27 cellular contexts compared by ENCODE assay signal in genomic region chr21:28496517-28496916, GRCh38.
"Had no signal": no experiment of that assay in that cellular context is flagged by ENCODE, and none has a peak within 500 bp of the region (broad histone marks: within the 10 kb centered on the region; RNA-seq: fewer than 3 reads in every experiment).

No MANE protein-coding gene starts in this region.

- DNase-seq: activated B cell treated with CpG ODN at 0.5 μM for 24 hours; activated CD4-positive, alpha-beta memory T cell treated with anti-CD3 and anti-CD28 coated beads, Interleukin-2, amount 10 ng/mL, durations not matched to agents 7 days and 5 days; activated CD4-positive, alpha-beta T cell treated with anti-CD3 and anti-CD28 coated beads for 1 hour; activated CD4-positive, alpha-beta T cell treated with anti-CD3 and anti-CD28 coated beads, Interleukin-2, amount 10 ng/mL, durations not matched to agents 7 days and 5 days; activated CD8-positive, alpha-beta memory T cell treated with anti-CD3 and anti-CD28 coated beads, Interleukin-2, amount 50 U/mL, for 4 hours; activated effector memory CD4-positive, alpha-beta T cell treated with Interleukin-2 at 50 U/mL for 16 hours; activated naive CD4-positive, alpha-beta T cell; amygdala; brain microvascular endothelial cell; cerebellar nuclear complex; NCI-H1092; NCI-H1417; NCI-H1930; NCI-H2171 treated with DMSO at 0.1 percent for 48 hours; NCI-H226; NCI-H526; NCI-H774; RPMI8226; T-cell; T-helper 2 cell; T1000 had no signal

- H3K27ac ChIP-seq: brain microvascular endothelial cell, cardiac muscle cell, SK-N-MC had no signal

- H3K36me3 ChIP-seq: brain microvascular endothelial cell, cardiac muscle cell had no signal

- H3K4me1 Mint-ChIP-seq: activated B cell treated with CpG ODN at 0.5 μM for 24 hours; activated CD4-positive, alpha-beta memory T cell treated with anti-CD3 and anti-CD28 coated beads, Interleukin-2, amount 10 ng/mL, durations not matched to agents 7 days and 5 days; activated CD4-positive, alpha-beta T cell treated with anti-CD3 and anti-CD28 coated beads, Interleukin-2, amount 10 ng/mL, durations not matched to agents 7 days and 5 days; T-cell had no signal

- H3K4me3 ChIP-seq: cardiac muscle cell, SK-N-MC had no signal

- H3K27me3 ChIP-seq: brain microvascular endothelial cell, cardiac muscle cell had no signal

- H3K9me3 Mint-ChIP-seq: activated B cell treated with CpG ODN at 0.5 μM for 24 hours; activated CD4-positive, alpha-beta memory T cell treated with anti-CD3 and anti-CD28 coated beads, Interleukin-2, amount 10 ng/mL, durations not matched to agents 7 days and 5 days; activated CD4-positive, alpha-beta T cell treated with anti-CD3 and anti-CD28 coated beads, Interleukin-2, amount 10 ng/mL, durations not matched to agents 7 days and 5 days; activated T-helper 1 cell treated with anti-CD3 and anti-CD28 coated beads, Interleukin-12 subunit alpha, Interleukin-12 subunit beta, Interleukin-2, Interleukin-4 antibody, amounts not matched to agents 30 ng/mL and 10 ng/mL and 1 ng/mL, durations not matched to agents 14 hours and 24 hours and 36 hours had no signal

- H3K36me3 Mint-ChIP-seq: activated naive CD8-positive, alpha-beta T cell had no signal

- H3K27ac Mint-ChIP-seq: activated B cell treated with CpG ODN at 0.5 μM for 24 hours; activated CD4-positive, alpha-beta memory T cell treated with anti-CD3 and anti-CD28 coated beads, Interleukin-2, amount 10 ng/mL, durations not matched to agents 7 days and 5 days; activated CD4-positive, alpha-beta T cell treated with anti-CD3 and anti-CD28 coated beads, Interleukin-2, amount 10 ng/mL, durations not matched to agents 7 days and 5 days; activated naive CD8-positive, alpha-beta T cell; activated T-helper 1 cell treated with anti-CD3 and anti-CD28 coated beads, Interleukin-12 subunit alpha, Interleukin-12 subunit beta, Interleukin-2, Interleukin-4 antibody, amounts not matched to agents 30 ng/mL and 10 ng/mL and 1 ng/mL, durations not matched to agents 14 hours and 24 hours and 36 hours; T-cell had no signal

- H3K4me3 Mint-ChIP-seq: activated B cell treated with CpG ODN at 0.5 μM for 24 hours; activated CD4-positive, alpha-beta memory T cell treated with anti-CD3 and anti-CD28 coated beads, Interleukin-2, amount 10 ng/mL, durations not matched to agents 7 days and 5 days; activated CD4-positive, alpha-beta T cell treated with anti-CD3 and anti-CD28 coated beads, Interleukin-2, amount 10 ng/mL, durations not matched to agents 7 days and 5 days; activated naive CD8-positive, alpha-beta T cell; activated T-helper 1 cell treated with anti-CD3 and anti-CD28 coated beads, Interleukin-12 subunit alpha, Interleukin-12 subunit beta, Interleukin-2, Interleukin-4 antibody, amounts not matched to agents 30 ng/mL and 10 ng/mL and 1 ng/mL, durations not matched to agents 14 hours and 24 hours and 36 hours; T-cell had no signal

- ATAC-seq: Panc1, Right ventricle myocardium inferior, T-cell had no signal
